18 cellular contexts compared by ENCODE assay signal in the genomic region with DNA sequence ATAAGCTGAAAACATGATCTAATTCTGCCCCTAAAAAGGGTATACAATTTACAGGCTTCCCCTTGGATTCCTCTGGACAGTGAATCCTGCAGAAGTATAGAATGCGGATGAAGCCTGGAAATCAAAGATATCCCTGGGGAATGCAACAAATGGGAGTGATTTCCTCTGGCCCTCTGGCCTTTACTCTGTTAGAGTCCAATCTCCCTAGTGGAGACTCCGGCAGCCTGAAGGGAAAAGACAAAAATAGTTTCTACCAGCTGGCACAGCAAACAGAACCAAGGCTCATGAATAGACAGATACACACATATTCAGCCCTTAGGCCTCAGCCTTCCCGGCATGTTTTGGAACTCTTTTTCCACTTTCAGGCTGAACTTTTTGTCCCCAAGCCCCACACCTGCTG. TPM values are rescaled to one million over a fixed set of nuclear protein-coding genes. Genes with fewer than 3 reads are reported as not detected.
"Had no signal": no experiment of that assay in that cellular context is flagged by ENCODE, and none has a peak within 500 bp of the region (broad histone marks: within the 10 kb centered on the region; RNA-seq: fewer than 3 reads in every experiment).

No MANE protein-coding gene starts in this region.

- H3K27me3 ChIP-seq: right lobe of liver, transverse colon had no signal

- DNase-seq: activated CD4-positive, alpha-beta memory T cell treated with anti-CD3 and anti-CD28 coated beads, Interleukin-2, amount 10 ng/mL, durations not matched to agents 7 days and 5 days; activated naive CD4-positive, alpha-beta T cell; central memory CD4-positive, alpha-beta T cell; effector memory CD8-positive, alpha-beta T cell; erythroblast; glutamatergic neuron; right lobe of liver; stimulated activated CD4-positive, alpha-beta T cell treated with anti-CD3 and anti-CD28 coated beads, Interleukin-2, amount 100 ng/mL, for 24 hours; stimulated activated naive B cell treated with anti-CD40 and anti-IgM and Interleukin-4, amounts not matched to agents 10 μg/mL and 1 μg/mL and 100 μg/mL, for 72 hours; T-helper 1 cell; transverse colon had no signal

- H3K4me1 ChIP-seq: right lobe of liver had no signal

- H3K27ac ChIP-seq: neutrophil, right lobe of liver, SK-N-MC, transverse colon, VCaP had no signal

- H3K4me3 ChIP-seq: right lobe of liver, SK-N-MC, transverse colon had no signal

- ATAC-seq: effector memory CD8-positive, alpha-beta T cell; right lobe of liver; stimulated activated naive B cell treated with anti-CD40 and anti-IgM and Interleukin-4, amounts not matched to agents 10 μg/mL and 1 μg/mL and 100 μg/mL, for 72 hours had no signal

- H3K9me3 ChIP-seq: neutrophil, right lobe of liver, transverse colon had no signal

- H3K36me3 ChIP-seq: neutrophil, right lobe of liver, transverse colon had no signal

RNA-seq across cellular contexts. Expression of a gene that starts 3.9 kb away (rescaled TPM):
- total RNA-seq: activated CD4-positive, alpha-beta memory T cell treated with anti-CD3 and anti-CD28 coated beads, Interleukin-2, amount 10 ng/mL, durations not matched to agents 7 days and 5 days; astrocyte; mesenteric fat pad; posterior vena cava; right lobe of liver; subcutaneous adipose tissue; transverse colon had no signal
